Comparison of ENCODE assay signal across 15 cellular contexts in genomic region chr16:3748307-3748706, GRCh38.
"Had no signal": no experiment of that assay in that cellular context is flagged by ENCODE, and none has a peak within 500 bp of the region (broad histone marks: within the 10 kb centered on the region; RNA-seq: fewer than 3 reads in every experiment).

No MANE protein-coding gene starts in this region.

- H3K9me3 ChIP-seq: right atrium auricular region, spleen, transverse colon had no signal

- ATAC-seq: left ventricle myocardium superior; stimulated activated naive B cell treated with anti-CD40 and anti-IgM and Interleukin-4, amounts not matched to agents 10 μg/mL and 1 μg/mL and 100 μg/mL, for 72 hours had no signal

- DNase-seq: activated CD4-positive, alpha-beta T cell treated with anti-CD3 and anti-CD28 coated beads for 48 hours; activated gamma-delta T cell treated with Interleukin-2 at 50 U/mL for 16 hours; activated T-cell treated with anti-CD3 and anti-CD28 coated beads for 4 hours; cortex of kidney; effector memory CD4-positive, alpha-beta T cell; left ventricle myocardium superior; mesenchymal stem cell; spleen; stimulated activated CD4-positive, alpha-beta T cell treated with anti-CD3 and anti-CD28 coated beads, Interleukin-1b, Interleukin-23, amount 100 ng/mL, for 48 hours; stimulated activated naive B cell treated with anti-CD40 and anti-IgM and Interleukin-4, amounts not matched to agents 10 μg/mL and 1 μg/mL and 100 μg/mL, for 72 hours; transverse colon had no signal

- H3K27me3 ChIP-seq: cardiac muscle cell, neural progenitor cell, right atrium auricular region, spleen, transverse colon had no signal

- H3K9me3 Mint-ChIP-seq: neural progenitor cell; stimulated activated naive B cell treated with anti-CD40 and anti-IgM and Interleukin-4, amounts not matched to agents 10 μg/mL and 1 μg/mL and 100 μg/mL, for 72 hours had no signal

- H3K4me1 Mint-ChIP-seq: neural progenitor cell had no signal

- H3K4me1 ChIP-seq: neural progenitor cell, parathyroid adenoma, transverse colon had no signal

- H2AFZ ChIP-seq: neural progenitor cell, parathyroid adenoma had no signal

- H3K4me3 ChIP-seq: cardiac muscle cell, neural progenitor cell, right atrium auricular region, transverse colon had no signal

- H3K27me3 Mint-ChIP-seq: stimulated activated naive B cell treated with anti-CD40 and anti-IgM and Interleukin-4, amounts not matched to agents 10 μg/mL and 1 μg/mL and 100 μg/mL, for 72 hours had no signal

- H3K4me3 Mint-ChIP-seq: neural progenitor cell; stimulated activated naive B cell treated with anti-CD40 and anti-IgM and Interleukin-4, amounts not matched to agents 10 μg/mL and 1 μg/mL and 100 μg/mL, for 72 hours had no signal

- H3K27ac Mint-ChIP-seq: neural progenitor cell; stimulated activated naive B cell treated with anti-CD40 and anti-IgM and Interleukin-4, amounts not matched to agents 10 μg/mL and 1 μg/mL and 100 μg/mL, for 72 hours had no signal

- H3K4me2 ChIP-seq: neural progenitor cell had no signal

- H3K27ac ChIP-seq: cardiac muscle cell, neural progenitor cell, parathyroid adenoma, right atrium auricular region, transverse colon had no signal
